Comparison of ENCODE assay signal across 24 cellular contexts in genomic region chr6:131917763-131918649, GRCh38. TPM values are rescaled to one million over a fixed set of nuclear protein-coding genes. Genes with fewer than 3 reads are reported as not detected.
DNase-seq lines count a peak whose midpoint lies in the region; ATAC-seq, FAIRE-seq and TF ChIP-seq lines count a peak whose summit lies in the region.
"Had no signal": no experiment of that assay in that cellular context is flagged by ENCODE, and none has a peak within 500 bp of the region (broad histone marks: within the 10 kb centered on the region; RNA-seq: fewer than 3 reads in every experiment).

No MANE protein-coding gene starts in this region.

- H3K27me3 Mint-ChIP-seq in endodermal cell (ENCODE audit: insufficient read depth), result no peaks in the 10 kb centered on the region

- no peak overlapping the region for H3K27ac Mint-ChIP-seq in endodermal cell
- H3K27ac Mint-ChIP-seq: activated CD4-positive, alpha-beta T cell treated with anti-CD3 and anti-CD28 coated beads for 36 hours; activated naive CD4-positive, alpha-beta T cell treated with anti-CD3 and anti-CD28 coated beads for 36 hours; dendritic cell treated with granulocyte-macrophage colony-stimulating factor and Interleukin-4, amounts not matched to agents 40 ng/mL and 50 ng/mL, for 4 days had no signal

- H4K20me1 ChIP-seq in HepG2 (ENCODE audit: insufficient read depth, low read length) (no peaks in the 10 kb centered on the region), OCI-LY7 (ENCODE audit: insufficient read depth, low read length) (no peaks in the 10 kb centered on the region)

- no peaks in the 10 kb centered on the region for H3K9me2 ChIP-seq in OCI-LY7 (ENCODE audit: insufficient read depth, low read length)

- H3K4me1 Mint-ChIP-seq in endodermal cell, result no peaks in the 10 kb centered on the region

- H3K9ac ChIP-seq in HepG2 (ENCODE audit: insufficient read depth, low read depth, low read length), result no peak overlapping the region
- H3K9ac ChIP-seq in endodermal cell (ENCODE audit: extremely low read depth, low read length, poor library complexity, severe bottlenecking), result no peak overlapping the region

- no peak for TF ChIP-seq POLR2A in HepG2 (IDR thresholded peaks at IDR 0.05; ENCODE audit: insufficient read depth in 1 of 2, low read depth in 2 of 2, low read length in 2 of 2)
- no peak for TF ChIP-seq POLR2A in right lobe of liver (IDR thresholded peaks at IDR 0.05)

- H3K27me3 ChIP-seq in HepG2 (ENCODE audit: control insufficient read depth in 1 of 2, insufficient read depth in 2 of 2, low read length in 2 of 2), result no peaks in the 10 kb centered on the region
- no peaks in the 10 kb centered on the region for H3K27me3 ChIP-seq in right lobe of liver
- no peaks in the 10 kb centered on the region for H3K27me3 ChIP-seq in endodermal cell (ENCODE audit: control insufficient read depth, insufficient read depth, low read length, poor library complexity, severe bottlenecking)
- peaks cover 0 to 2% of the 10 kb centered on the region in 2 donors for H3K27me3 ChIP-seq in small intestine (ENCODE audit: control insufficient read depth in 2 of 2, insufficient read depth in 2 of 2, low read length in 2 of 2)
- H3K27me3 ChIP-seq: cardiac muscle cell, ovary had no signal

- TF ChIP-seq EP300 in HepG2 (IDR thresholded peaks at IDR 0.05; ENCODE audit: low read depth in 2 of 2, low read length in 2 of 2) (no peak), HepG2 (CRISPR knock-in tag; IDR thresholded peaks at IDR 0.05; ENCODE audit: borderline replicate concordance) (no peak)

- TF ChIP-seq RAD21 in HepG2 (CRISPR knock-in tag; IDR thresholded peaks at IDR 0.05), result no peak

- no peaks in the 10 kb centered on the region for H3K36me3 ChIP-seq in HepG2 (replicated peaks in 1 of 2; ENCODE audit: control insufficient read depth in 1 of 2, insufficient read depth in 2 of 2, low read length in 2 of 2)
- no peaks in the 10 kb centered on the region for H3K36me3 ChIP-seq in right lobe of liver
- peaks cover 4% of the 10 kb centered on the region; the same call in 1 of the 2 replicates for H3K36me3 ChIP-seq in OCI-LY7 (ENCODE audit: insufficient read depth, low read length)
- no peaks in the 10 kb centered on the region for H3K36me3 ChIP-seq in endodermal cell (ENCODE audit: control insufficient read depth, insufficient read depth, low read length)
- H3K36me3 ChIP-seq in small intestine (ENCODE audit: control insufficient read depth in 2 of 2, insufficient read depth in 2 of 2, low read length in 2 of 2), result no peaks in the 10 kb centered on the region
- H3K36me3 ChIP-seq: cardiac muscle cell, ovary, upper lobe of right lung had no signal

- H3K4me1 ChIP-seq in HepG2 (ENCODE audit: insufficient read depth, low read length) (peaks cover 23% of the 10 kb centered on the region; the same call in 1 of the 2 replicates), right lobe of liver (no peaks in the 10 kb centered on the region), OCI-LY7 (ENCODE audit: insufficient read depth, low read length, poor library complexity, severe bottlenecking) (peaks cover 19% of the 10 kb centered on the region), endodermal cell (ENCODE audit: control insufficient read depth, insufficient read depth, low read length) (no peaks in the 10 kb centered on the region), small intestine (ENCODE audit: control insufficient read depth in 2 of 2, insufficient read depth in 1 of 2, low read depth in 1 of 2, low read length in 1 of 2) (no peaks in the 10 kb centered on the region)
- H3K4me1 ChIP-seq: upper lobe of right lung had no signal

- in situ Hi-C loops in HepG2 (cut with HindIII; ENCODE audit: extremely low pct_ligation_motif_present, low pct_unique_long_range_greater_than_20kb), result loop anchor here (5.0 kb wide), 1 partner anchor 379 kb away; no protein-coding TSS in a partner anchor

- DNase-seq in HepG2 (ENCODE audit: low spot score), result no peak
- no peak for DNase-seq in right lobe of liver
- DNase-seq in OCI-LY7 (ENCODE audit: low spot score), result peak; percentile 80
- DNase-seq in endodermal cell, result peak; percentile 56
- no peak for DNase-seq in NCI-H1417 (lab: John Stamatoyannopoulos, UW)
- no peak for DNase-seq in C1 segment of cervical spinal cord (lab: John Stamatoyannopoulos, UW)
- DNase-seq in small intestine, result no peak
- DNase-seq: ACHN; activated CD4-positive, alpha-beta T cell treated with anti-CD3 and anti-CD28 coated beads for 36 hours; activated naive CD4-positive, alpha-beta T cell treated with anti-CD3 and anti-CD28 coated beads for 36 hours; activated T-cell treated with anti-CD3 and anti-CD28 coated beads, Interleukin-2, amount 50 U/mL, for 4 hours; amniotic stem cell; naive thymus-derived CD8-positive, alpha-beta T cell; NCI-H2029 treated with DMSO at 0.1 percent for 48 hours; ovary; right cardiac atrium; stimulated activated CD4-positive, alpha-beta T cell treated with anti-CD3 and anti-CD28 coated beads, Interleukin-15, amount 100 ng/mL, for 24 hours; upper lobe of right lung had no signal

- BruUV-seq in HepG2 (replicated peaks; lab: Mats Ljungman, UMichigan) (no TSS peak), OCI-LY7 (replicated peaks; lab: Mats Ljungman, UMichigan) (no TSS peak)

- peak overlapping the region; percentile 36 for H2AFZ ChIP-seq in HepG2 (ENCODE audit: low read length)
- H2AFZ ChIP-seq in OCI-LY7 (ENCODE audit: low read length), result peak overlapping the region; percentile 82

- H3K79me2 ChIP-seq in HepG2 (ENCODE audit: insufficient read depth, low read length) (no peaks in the 10 kb centered on the region), OCI-LY7 (ENCODE audit: insufficient read depth, low read depth, low read length) (no peaks in the 10 kb centered on the region)

- WGBS in HepG2 (ENCODE audit: low lambda C conversion rate), result 17% methylated on average over 6 of the region's 6 CpGs
- WGBS in right lobe of liver (ENCODE audit: insufficient coverage, low coverage, low lambda C conversion rate, missing lambda C conversion rate), result 52% methylated on average over 4 of the region's 6 CpGs
- WGBS in endodermal cell (ENCODE audit: insufficient coverage in 1 of 2, insufficient read length in 1 of 2), 2 experiments, result 91 to 100% methylated on average over 2 to 6 of the region's 6 CpGs
- 70 to 80% (median 78%) methylated on average over 6 of the region's 6 CpGs for WGBS in small intestine, 3 donors

- FAIRE-seq in HepG2 (lab: Jason Lieb, UNC) (no peak), small intestine (lab: Jason Lieb, UNC) (no peak)
- FAIRE-seq: K562 had no signal

- POLR2A ChIA-PET in HepG2 (lab: Yijun Ruan, JAX) (interaction anchor here (1.0 kb wide), 1 partner anchor 33 kb away, joined by 6 read pairs; the partner anchor contains the start of gene CCN2), OCI-LY7 (lab: Charles Lee) (interaction anchor here (0.5 to 1.3 kb wide), 10 partner anchors 10 to 842 kb away, joined by 3 read pairs; partner anchors contain the start of gene STX7)

- peak; percentile 67; the same call in 2 of the 3 replicates for ATAC-seq in HepG2
- ATAC-seq in right lobe of liver, result no peak
- no peak for ATAC-seq in SK-N-SH treated with all-trans-retinoic acid at 6 μM for 48 hours
- ATAC-seq: activated T-cell treated with anti-CD3 and anti-CD28 coated beads, Interleukin-2, amount 50 U/mL, for 4 hours; HCT116; K562; upper lobe of right lung had no signal

- no peak overlapping the region for H3K27ac ChIP-seq in HepG2 (ENCODE audit: extremely low read length, insufficient read depth, low read length)
- no peak overlapping the region for H3K27ac ChIP-seq in right lobe of liver
- H3K27ac ChIP-seq in OCI-LY7 (ENCODE audit: low read depth, low read length, poor library complexity, severe bottlenecking), result peak overlapping the region; percentile 62
- no peak overlapping the region for H3K27ac ChIP-seq in endodermal cell (ENCODE audit: low read depth, low read length)
- H3K27ac ChIP-seq in small intestine (ENCODE audit: low read depth in 1 of 2, low read length in 1 of 2), result no peak overlapping the region
- H3K27ac ChIP-seq: cardiac muscle cell, ovary, upper lobe of right lung had no signal

- TF ChIP-seq CTCF in HepG2 (CRISPR knock-in tag; IDR thresholded peaks at IDR 0.05) (peak; percentile 14; the same call in 1 of the 2 replicates), right lobe of liver (IDR thresholded peaks at IDR 0.05) (no peak), OCI-LY7 (conservative IDR thresholded peaks at IDR 0.05; ENCODE audit: low read length) (peak; percentile 34; the same call in 1 of the 2 replicates), endodermal cell (conservative IDR thresholded peaks at IDR 0.05) (no peak)

- H3K4me3 Mint-ChIP-seq in endodermal cell, result no peak overlapping the region
- H3K4me3 Mint-ChIP-seq: activated CD4-positive, alpha-beta T cell treated with anti-CD3 and anti-CD28 coated beads for 36 hours; activated naive CD4-positive, alpha-beta T cell treated with anti-CD3 and anti-CD28 coated beads for 36 hours; activated T-cell treated with anti-CD3 and anti-CD28 coated beads, Interleukin-2, amount 50 U/mL, for 4 hours; dendritic cell treated with granulocyte-macrophage colony-stimulating factor and Interleukin-4, amounts not matched to agents 40 ng/mL and 50 ng/mL, for 4 days; naive thymus-derived CD8-positive, alpha-beta T cell had no signal

- H3K4me3 ChIP-seq in HepG2 (replicated peaks in 1 of 3; ENCODE audit: insufficient read depth in 1 of 3, low read depth in 2 of 3, low read length in 3 of 3) (no peak overlapping the region; a peak in 1 of 6 replicates), right lobe of liver (no peak overlapping the region), OCI-LY7 (ENCODE audit: low read depth, low read length, poor library complexity, severe bottlenecking) (peak overlapping the region; percentile 14), endodermal cell (ENCODE audit: low read length) (no peak overlapping the region), small intestine (ENCODE audit: low read depth in 1 of 2, low read length in 2 of 2) (no peak overlapping the region)
- H3K4me3 ChIP-seq: cardiac muscle cell, K562, ovary, upper lobe of right lung had no signal

- H3K4me2 ChIP-seq in HepG2 (ENCODE audit: low read depth, low read length) (peak overlapping the region; percentile 27), OCI-LY7 (ENCODE audit: low read length) (peak overlapping the region; percentile 59)

- H3K36me3 Mint-ChIP-seq in endodermal cell (ENCODE audit: low read depth), result peaks cover 54% of the 10 kb centered on the region

- H3K9me3 ChIP-seq in HepG2 (ENCODE audit: low read length), result no peaks in the 10 kb centered on the region
- H3K9me3 ChIP-seq in right lobe of liver, result no peaks in the 10 kb centered on the region
- H3K9me3 ChIP-seq in OCI-LY7 (ENCODE audit: low read length), result peaks cover 20% of the 10 kb centered on the region
- no peaks in the 10 kb centered on the region for H3K9me3 ChIP-seq in endodermal cell (ENCODE audit: control insufficient read depth, low read length)
- H3K9me3 ChIP-seq in small intestine (ENCODE audit: control insufficient read depth, low read depth), result no peaks in the 10 kb centered on the region
- H3K9me3 ChIP-seq: ovary, upper lobe of right lung had no signal

- peaks cover 9% of the 10 kb centered on the region for H3K9me3 Mint-ChIP-seq in endodermal cell

- intact Hi-C loops in HepG2 (cut with micrococcal nuclease; ENCODE audit: unreplicated experiment) (loop anchor here (5.0 kb wide), 1 partner anchor 359 kb away; no protein-coding TSS in a partner anchor), right lobe of liver (cut with DNase I) (loop anchor here in 1 of 2 donors (10.0 kb wide), 1 partner anchor 133 kb away; no protein-coding TSS in a partner anchor), OCI-LY7 (cut with micrococcal nuclease; ENCODE audit: unreplicated experiment) (loop anchor here (5.0 to 10.0 kb wide), 4 partner anchors 564 to 897 kb away; partner anchors contain the start of genes RPS12 and STX7)

- CTCF ChIA-PET in HepG2 (lab: Yijun Ruan, JAX; ENCODE audit: low intra/inter-chr PET ratio, low total read pairs), result no interaction called here
- CTCF ChIA-PET in OCI-LY7 (lab: Charles Lee; ENCODE audit: unreplicated experiment), result interaction anchor here (0.7 to 1.0 kb wide), 2 partner anchors 10 kb away, joined by 3 read pairs; no protein-coding TSS in a partner anchor

RNA-seq across cellular contexts. Expression of gene CCN2, which starts 33.2 kb away (rescaled TPM):
- 29.6 and 34.7 TPM in 2 replicates for total RNA-seq in HepG2 (2016; rRNA removed; fragmentation: Illumina TruSeq; extraction: Trizol)
- 7.2 and 7.8 TPM in 2 replicates for total RNA-seq in HepG2 (2016; cell fraction: cytosol; rRNA removed; fragmentation: Illumina TruSeq; extraction: Trizol; ENCODE audit: low read depth)
- total RNA-seq in HepG2 (2016; cell fraction: insoluble cytoplasmic fraction; rRNA removed; fragmentation: Illumina TruSeq; extraction: Trizol), result 27.0 and 36.5 TPM in 2 replicates
- total RNA-seq in HepG2 (2016; cell fraction: membrane; rRNA removed; fragmentation: Illumina TruSeq; extraction: Trizol), result 29.3 and 34.9 TPM in 2 replicates
- 91.2 and 104 TPM in 2 replicates for total RNA-seq in HepG2 (2016; cell fraction: nucleus; rRNA removed; fragmentation: Illumina TruSeq; extraction: Trizol)
- 316 and 375 TPM in 2 replicates for polyA plus RNA-seq in HepG2 (2011; rRNA removed)
- polyA plus RNA-seq in HepG2 (2011; cell fraction: cytosol; rRNA removed), result 191 and 283 TPM in 2 replicates
- 458 and 601 TPM in 2 replicates for polyA plus RNA-seq in HepG2 (2011; cell fraction: nucleus; rRNA removed)
- polyA plus RNA-seq in HepG2 (2012), result 765 and 789 TPM in 2 replicates
- 7.8 and 8.0 TPM in 2 replicates for polyA plus RNA-seq in HepG2 (2016; cell fraction: cytosol; fragmentation: Illumina TruSeq; extraction: Trizol; ENCODE audit: low read depth)
- polyA plus RNA-seq in HepG2 (2016; cell fraction: insoluble cytoplasmic fraction; fragmentation: Illumina TruSeq; extraction: Trizol; ENCODE audit: low read depth), result 36.0 and 46.4 TPM in 2 replicates
- 18.5 and 20.3 TPM in 2 replicates for polyA plus RNA-seq in HepG2 (2016; cell fraction: membrane; fragmentation: Illumina TruSeq; extraction: Trizol; ENCODE audit: low read depth)
- polyA plus RNA-seq in HepG2 (2016; cell fraction: nucleus; fragmentation: Illumina TruSeq; extraction: Trizol; ENCODE audit: insufficient read depth, low read depth), result 252 and 258 TPM in 2 replicates
- 0.21 and 276 TPM in 2 replicates for polyA minus RNA-seq in HepG2 (2011; rRNA and poly(A)+ RNA removed; ENCODE audit: low replicate concordance)
- 404 and 475 TPM in 2 replicates for polyA minus RNA-seq in HepG2 (2011; cell fraction: cytosol; rRNA and poly(A)+ RNA removed)
- polyA minus RNA-seq in HepG2 (2011; cell fraction: nucleus; rRNA and poly(A)+ RNA removed), result 171 and 228 TPM in 2 replicates
- 10 to 100 TPM in 5 of 6 experiments, 1 to 10 TPM in 1; 3.4 to 82.9 (median 54.3) TPM for total RNA-seq in right lobe of liver
- total RNA-seq in OCI-LY7 (2014; rRNA removed; shearing (Covaris generic)), result not detected in 2 replicates
- 0.36 TPM in 1 of 2 replicates, not detected in the other for total RNA-seq in OCI-LY7 (2022)
- 10 to 100 TPM; 28.6 to 29.4 TPM for total RNA-seq in endodermal cell
- 176 TPM for polyA plus RNA-seq in endodermal cell (2013, experiment 1 of 2)
- 179 TPM for polyA plus RNA-seq in endodermal cell (2013, experiment 2 of 2)
- 10 to 100 TPM in 1 of 3 donors, 1 to 10 TPM in 2; 1.3 to 83.6 (median 3.2) TPM for polyA plus RNA-seq in small intestine
- total RNA-seq: activated CD4-positive, alpha-beta T cell treated with anti-CD3 and anti-CD28 coated beads for 36 hours; activated CD8-positive, alpha-beta memory T cell treated with anti-CD3 and anti-CD28 coated beads for 36 hours; activated naive CD4-positive, alpha-beta T cell treated with anti-CD3 and anti-CD28 coated beads for 36 hours had no signal
- polyA plus RNA-seq: K562; naive thymus-derived CD8-positive, alpha-beta T cell had no signal

Comparison
In these comparisons a context has a peak if more than half of its experiments do, and no peak if none do; other contexts are left out.
1. CTCF ChIP-seq: peak in HepG2 (single experiment) and OCI-LY7 (single experiment); none in right lobe of liver (0 of 4) and endodermal cell (single experiment).
2. DNase-seq: peak in OCI-LY7 (single experiment) and endodermal cell (single experiment); none in HepG2 (single experiment), right lobe of liver (0 of 3), NCI-H1417 (0 of 3), C1 segment of cervical spinal cord (0 of 14) and small intestine (single experiment).